ENCODE assay signal across 20 cellular contexts in the genomic region with DNA sequence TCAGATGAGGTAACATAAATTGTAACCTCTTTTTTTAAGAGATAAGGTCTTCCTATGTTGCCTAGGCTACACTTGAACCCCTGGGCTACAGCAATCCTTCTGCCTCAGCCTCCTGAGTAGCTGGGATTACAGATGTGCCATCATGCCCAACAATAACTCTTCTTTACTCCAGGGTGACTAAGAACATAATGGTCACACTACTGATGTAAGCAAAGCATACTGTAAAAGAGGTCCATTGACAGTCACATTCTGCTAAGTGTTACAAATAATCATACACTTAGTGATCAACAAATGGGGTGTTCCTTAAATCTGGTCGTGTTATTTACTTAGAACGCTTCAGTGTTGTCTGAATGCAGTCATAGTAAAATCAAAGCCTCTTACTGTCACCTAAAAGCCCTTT.
DNase-seq lines count a peak whose midpoint lies in the region; ATAC-seq and TF ChIP-seq lines count a peak whose summit lies in the region.
"Had no signal": no experiment of that assay in that cellular context is flagged by ENCODE, and none has a peak within 500 bp of the region (broad histone marks: within the 10 kb centered on the region; RNA-seq: fewer than 3 reads in every experiment).

No MANE protein-coding gene starts in this region.

- H3K27me3 Mint-ChIP-seq in chondrocyte (ENCODE audit: low read depth): no peaks in the 10 kb centered on the region
- H3K27me3 Mint-ChIP-seq in progenitor cell of endocrine pancreas: no peaks in the 10 kb centered on the region

- H3K27me3 ChIP-seq in HCT116 (ENCODE audit: insufficient read depth, low read length): no peaks in the 10 kb centered on the region
- H3K27me3 ChIP-seq in osteoblast (ENCODE audit: insufficient read depth, low read length): no peaks in the 10 kb centered on the region
- H3K27me3 ChIP-seq: hepatocyte had no signal

- H3K36me3 ChIP-seq in HCT116 (ENCODE audit: control insufficient read depth in 1 of 2, insufficient read depth in 2 of 2, low read length in 2 of 2): no peaks in the 10 kb centered on the region
- no peaks in the 10 kb centered on the region for H3K36me3 ChIP-seq in osteoblast (ENCODE audit: insufficient read depth, low read length)

- H3K4me3 ChIP-seq in HCT116 (replicated peaks in 1 of 2; ENCODE audit: low read depth in 1 of 2, low read length in 2 of 2): no peak overlapping the region
- H3K4me3 ChIP-seq in osteoblast (ENCODE audit: insufficient read depth, low read length): no peak overlapping the region
- H3K4me3 ChIP-seq: hepatocyte had no signal

- H3K4me2 ChIP-seq in HCT116 (ENCODE audit: low read length): peak overlapping the region; percentile 37
- H3K4me2 ChIP-seq in osteoblast (ENCODE audit: insufficient read depth, low read length): no peak overlapping the region
- H3K4me2 ChIP-seq: hepatocyte had no signal

- H3K36me3 Mint-ChIP-seq in chondrocyte (ENCODE audit: low read depth) (no peaks in the 10 kb centered on the region), progenitor cell of endocrine pancreas (ENCODE audit: insufficient read depth) (no peaks in the 10 kb centered on the region)
- H3K36me3 Mint-ChIP-seq: CD4-positive, alpha-beta memory T cell; naive thymus-derived CD8-positive, alpha-beta T cell had no signal

- no peaks in the 10 kb centered on the region for H4K20me1 ChIP-seq in HCT116 (ENCODE audit: insufficient read depth)
- H4K20me1 ChIP-seq in osteoblast (ENCODE audit: insufficient read depth, low read length): no peaks in the 10 kb centered on the region

- H3K79me2 ChIP-seq in HCT116 (ENCODE audit: insufficient read depth, low read length): peaks cover 92% of the 10 kb centered on the region
- H3K79me2 ChIP-seq in osteoblast (ENCODE audit: insufficient read depth, low read length): peaks cover 97% of the 10 kb centered on the region

- DNase-seq in COLO829 (ENCODE audit: low spot score): peak; percentile 63
- DNase-seq in HCT116 (ENCODE audit: low read depth, low spot score): no peak
- DNase-seq in chondrocyte (ENCODE audit: low spot score): no peak
- no peak for DNase-seq in osteoblast (ENCODE audit: insufficient read length, low spot score, missing footprints)
- DNase-seq in progenitor cell of endocrine pancreas (ENCODE audit: low spot score, unreplicated experiment): no peak
- DNase-seq in NCI-H2029 treated with DMSO at 0.1 percent for 48 hours (lab: John Stamatoyannopoulos, UW): no peak
- DNase-seq in GOT3 (lab: John Stamatoyannopoulos, UW): no peak
- DNase-seq: activated CD4-positive, CD25-positive, alpha-beta regulatory T cell treated with anti-CD3 and anti-CD28 coated beads, Interleukin-2, amount 50 U/mL, for 72 hours; activated naive CD4-positive, alpha-beta T cell treated with anti-CD3 and anti-CD28 coated beads, Interleukin-2, amount 50 U/mL, for 16 hours; activated T-cell treated with anti-CD3 and anti-CD28 coated beads, Interleukin-2, amount 50 U/mL, for 72 hours; CD4-positive, alpha-beta memory T cell; DND-41; naive thymus-derived CD8-positive, alpha-beta T cell; NCI-H1436; NCI-H2171 treated with DMSO at 0.1 percent for 48 hours; posterior cingulate gyrus; substantia nigra; T1000 had no signal

- intact Hi-C loops in HCT116 (cut with micrococcal nuclease): no loop called here

- H3K9ac ChIP-seq in HCT116 (ENCODE audit: low read length): no peak overlapping the region

- CTCF ChIA-PET in HCT116 (lab: Charles Lee): no interaction called here

- H3K4me1 Mint-ChIP-seq in chondrocyte (ENCODE audit: low read depth) (peaks cover 85% of the 10 kb centered on the region), progenitor cell of endocrine pancreas (ENCODE audit: low read depth) (no peaks in the 10 kb centered on the region)
- H3K4me1 Mint-ChIP-seq: naive thymus-derived CD8-positive, alpha-beta T cell had no signal

- RAD21 ChIA-PET in HCT116 (lab: Charles Lee; ENCODE audit: low non-redundant PET in 1 of 2, low total read pairs in 2 of 2, uncharacterized antibody in 2 of 2, unreplicated experiment in 2 of 2): no interaction called here

- peaks cover 28 to 68% of the 10 kb centered on the region in 2 experiments for H3K4me1 ChIP-seq in HCT116 (ENCODE audit: control insufficient read depth in 1 of 2, insufficient read depth in 2 of 2, low read length in 2 of 2)
- H3K4me1 ChIP-seq in osteoblast (ENCODE audit: insufficient read depth, low read length): peaks cover 60% of the 10 kb centered on the region

- H3K9me3 ChIP-seq in HCT116 (ENCODE audit: control insufficient read depth in 1 of 2, insufficient read depth in 1 of 2, low read depth in 1 of 2, low read length in 2 of 2) (no peaks in the 10 kb centered on the region), osteoblast (ENCODE audit: low read depth, low read length) (no peaks in the 10 kb centered on the region)

- no peak for TF ChIP-seq RAD21 in HCT116 (IDR thresholded peaks at IDR 0.05; ENCODE audit: low read depth)

- POLR2A ChIA-PET in HCT116 (lab: Charles Lee): no interaction called here

- BruUV-seq in HCT116 (replicated peaks; lab: Mats Ljungman, UMichigan): no TSS peak

- no peaks in the 10 kb centered on the region for H3K9me2 ChIP-seq in HCT116 (ENCODE audit: insufficient read depth)

- H3K9me3 Mint-ChIP-seq in chondrocyte (ENCODE audit: low read depth): no peaks in the 10 kb centered on the region
- no peaks in the 10 kb centered on the region for H3K9me3 Mint-ChIP-seq in progenitor cell of endocrine pancreas (ENCODE audit: low read depth)
- H3K9me3 Mint-ChIP-seq: activated T-cell treated with anti-CD3 and anti-CD28 coated beads, Interleukin-2, amount 50 U/mL, for 72 hours; CD4-positive, alpha-beta memory T cell; naive thymus-derived CD8-positive, alpha-beta T cell had no signal

- H3K27ac Mint-ChIP-seq in chondrocyte (ENCODE audit: unreplicated experiment) (peak overlapping the region; percentile 93), progenitor cell of endocrine pancreas (no peak overlapping the region)
- H3K27ac Mint-ChIP-seq: activated T-cell treated with anti-CD3 and anti-CD28 coated beads, Interleukin-2, amount 50 U/mL, for 72 hours; CD4-positive, alpha-beta memory T cell; naive thymus-derived CD8-positive, alpha-beta T cell had no signal

- ATAC-seq in HCT116 (peak; percentile 61), GM21423 (IDR thresholded peaks at IDR 0.05; ENCODE audit: unreplicated experiment) (no peak)
- ATAC-seq: activated T-cell treated with anti-CD3 and anti-CD28 coated beads, Interleukin-2, amount 50 U/mL, for 72 hours; naive thymus-derived CD8-positive, alpha-beta T cell had no signal

- H3K27ac ChIP-seq in HCT116 (ENCODE audit: low read depth, low read length): no peak overlapping the region
- H3K27ac ChIP-seq in osteoblast (ENCODE audit: low read depth, low read length): peak overlapping the region; percentile 76

- TF ChIP-seq POLR2A in HCT116 (IDR thresholded peaks at IDR 0.05; ENCODE audit: borderline replicate concordance, extremely low read depth, insufficient read depth, insufficient read length): no peak

- TF ChIP-seq CTCF in HCT116 (IDR thresholded peaks at IDR 0.05 in 2 of 3, conservative IDR thresholded peaks at IDR 0.05 in 1 of 3; ENCODE audit: borderline replicate concordance in 1 of 3, insufficient read depth in 1 of 3, low read depth in 2 of 3, low read length in 2 of 3): no peak
- no peak for TF ChIP-seq CTCF in chondrocyte (IDR thresholded peaks at IDR 0.05)
- TF ChIP-seq CTCF in osteoblast (IDR thresholded peaks at IDR 0.05; ENCODE audit: extremely low read depth, low read depth, low read length): no peak
- no peak for TF ChIP-seq CTCF in progenitor cell of endocrine pancreas (IDR thresholded peaks at IDR 0.05; ENCODE audit: unreplicated experiment)

- H3K4me3 Mint-ChIP-seq in chondrocyte (ENCODE audit: unreplicated experiment) (no peak overlapping the region), progenitor cell of endocrine pancreas (ENCODE audit: low read depth) (no peak overlapping the region)
- H3K4me3 Mint-ChIP-seq: activated T-cell treated with anti-CD3 and anti-CD28 coated beads, Interleukin-2, amount 50 U/mL, for 72 hours; CD4-positive, alpha-beta memory T cell; naive thymus-derived CD8-positive, alpha-beta T cell had no signal

- no peak overlapping the region for H2AFZ ChIP-seq in HCT116 (ENCODE audit: low read depth, low read length, poor library complexity, severe bottlenecking)
- H2AFZ ChIP-seq in osteoblast (ENCODE audit: low read length): no peak overlapping the region
- H2AFZ ChIP-seq: hepatocyte had no signal

TF ChIP-seq in HCT116, 20 proteins besides CTCF, POLR2A, EP300 and RAD21:
- TF ChIP-seq CBX3 (IDR thresholded peaks at IDR 0.05; ENCODE audit: low read depth): no peak
